1 cellular context compared by ENCODE assay signal in genomic region chr1:23530750-23531651, GRCh38.
A peak's percentile ranks its signal among the peaks of the same experiment; 100 is the strongest.
TF ChIP-seq lines count a peak whose summit lies in the region.

A gene with protein sequence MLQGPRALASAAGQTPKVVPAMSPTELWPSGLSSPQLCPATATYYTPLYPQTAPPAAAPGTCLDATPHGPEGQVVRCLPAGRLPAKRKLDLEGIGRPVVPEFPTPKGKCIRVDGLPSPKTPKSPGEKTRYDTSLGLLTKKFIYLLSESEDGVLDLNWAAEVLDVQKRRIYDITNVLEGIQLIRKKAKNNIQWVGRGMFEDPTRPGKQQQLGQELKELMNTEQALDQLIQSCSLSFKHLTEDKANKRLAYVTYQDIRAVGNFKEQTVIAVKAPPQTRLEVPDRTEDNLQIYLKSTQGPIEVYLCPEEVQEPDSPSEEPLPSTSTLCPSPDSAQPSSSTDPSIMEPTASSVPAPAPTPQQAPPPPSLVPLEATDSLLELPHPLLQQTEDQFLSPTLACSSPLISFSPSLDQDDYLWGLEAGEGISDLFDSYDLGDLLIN (minus strand): TSS chr1:23531233. CDS start chr1:23530793, 440 bp downstream.

TF ChIP-seq in HEK293, 187 proteins besides CTCF, POLR2A, EP300 and RAD21 (continued from another document):
- TF ChIP-seq PRDM10 (tag by site-specific recombination; IDR thresholded peaks at IDR 0.05) (peak; percentile 47; the same call in 1 of the 2 replicates), ZNF596 (tag by site-specific recombination; IDR thresholded peaks at IDR 0.05) (no peak), ZNF24 (tag by site-specific recombination; IDR thresholded peaks at IDR 0.05) (0 out of 2 replicates have a peak, but pooled peaks have one; percentile 4), ZBTB17 (tag by site-specific recombination; IDR thresholded peaks at IDR 0.05) (peak; percentile 28; the same call in 1 of the 2 replicates), ZNF335 (tag by site-specific recombination; conservative IDR thresholded peaks at IDR 0.05) (peak; percentile 85), ZNF510 (tag by site-specific recombination; IDR thresholded peaks at IDR 0.05; ENCODE audit: insufficient replicate concordance) (no peak), ZBTB48 (tag by site-specific recombination; IDR thresholded peaks at IDR 0.05) (0 out of 2 replicates have a peak, but pooled peaks have one; percentile 39), PBX3 (CRISPR knock-in tag; IDR thresholded peaks at IDR 0.05) (peak; percentile 67; the same call in 1 of the 2 replicates), ZNF146 (tag by site-specific recombination; IDR thresholded peaks at IDR 0.05) (0 out of 2 replicates have a peak, but pooled peaks have one; percentile 2), ZNF10 (tag by site-specific recombination; IDR thresholded peaks at IDR 0.05) (0 out of 2 replicates have a peak, but pooled peaks have one; percentile 11), YY2 (tag by site-specific recombination; IDR thresholded peaks at IDR 0.05) (0 out of 2 replicates have a peak, but pooled peaks have one; percentile 46)
- TF ChIP-seq, protein P1, sequence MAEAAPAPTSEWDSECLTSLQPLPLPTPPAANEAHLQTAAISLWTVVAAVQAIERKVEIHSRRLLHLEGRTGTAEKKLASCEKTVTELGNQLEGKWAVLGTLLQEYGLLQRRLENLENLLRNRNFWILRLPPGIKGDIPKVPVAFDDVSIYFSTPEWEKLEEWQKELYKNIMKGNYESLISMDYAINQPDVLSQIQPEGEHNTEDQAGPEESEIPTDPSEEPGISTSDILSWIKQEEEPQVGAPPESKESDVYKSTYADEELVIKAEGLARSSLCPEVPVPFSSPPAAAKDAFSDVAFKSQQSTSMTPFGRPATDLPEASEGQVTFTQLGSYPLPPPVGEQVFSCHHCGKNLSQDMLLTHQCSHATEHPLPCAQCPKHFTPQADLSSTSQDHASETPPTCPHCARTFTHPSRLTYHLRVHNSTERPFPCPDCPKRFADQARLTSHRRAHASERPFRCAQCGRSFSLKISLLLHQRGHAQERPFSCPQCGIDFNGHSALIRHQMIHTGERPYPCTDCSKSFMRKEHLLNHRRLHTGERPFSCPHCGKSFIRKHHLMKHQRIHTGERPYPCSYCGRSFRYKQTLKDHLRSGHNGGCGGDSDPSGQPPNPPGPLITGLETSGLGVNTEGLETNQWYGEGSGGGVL (tag by site-specific recombination; IDR thresholded peaks at IDR 0.05), result peak; percentile 23; the same call in 1 of the 2 replicates
